Comparison of ENCODE assay signal across 24 cellular contexts in genomic region chr5:33324667-33325307, GRCh38.
"Had no signal": no experiment of that assay in that cellular context is flagged by ENCODE, and none has a peak within 500 bp of the region (broad histone marks: within the 10 kb centered on the region; RNA-seq: fewer than 3 reads in every experiment).

No MANE protein-coding gene starts in this region.

- H3K9me3 ChIP-seq: breast epithelium, colonic mucosa, left lung, upper lobe of right lung had no signal

- DNase-seq: activated CD4-positive, alpha-beta T cell treated with anti-CD3 and anti-CD28 coated beads, Interleukin-2, amount 10 ng/mL, durations not matched to agents 7 days and 5 days; activated CD4-positive, CD25-positive, alpha-beta regulatory T cell treated with anti-CD3 and anti-CD28 coated beads, Interleukin-2, amount 50 U/mL, for 72 hours; activated CD8-positive, alpha-beta memory T cell treated with anti-CD3 and anti-CD28 coated beads, Interleukin-2, amount 10 ng/mL, durations not matched to agents 7 days and 5 days; activated CD8-positive, alpha-beta T cell treated with anti-CD3 and anti-CD28 coated beads for 36 hours; activated gamma-delta T cell; activated naive CD4-positive, alpha-beta T cell treated with anti-CD3 and anti-CD28 coated beads, Interleukin-2, amount 50 U/mL, for 16 hours; activated naive CD8-positive, alpha-beta T cell treated with anti-CD3 and anti-CD28 coated beads, Interleukin-2, amount 50 U/mL, for 24 hours; activated T-cell treated with anti-CD3 and anti-CD28 coated beads for 4 hours; colonic mucosa; dorsolateral prefrontal cortex; effector memory CD8-positive, alpha-beta T cell; foreskin keratinocyte; kidney glomerular epithelial cell; left lung; naive thymus-derived CD4-positive, alpha-beta T cell; occipital lobe; stimulated activated CD4-positive, alpha-beta T cell treated with anti-CD3 and anti-CD28 coated beads, Interleukin-4, amount 100 ng/mL, for 1 hour; stimulated activated naive CD4-positive, alpha-beta T cell treated with Interleukin-2 at 50 U/mL for 16 hours; T-cell; upper lobe of right lung had no signal

- H3K27ac ChIP-seq: breast epithelium, colonic mucosa, dorsolateral prefrontal cortex, foreskin keratinocyte, left lung, upper lobe of right lung, VCaP had no signal

- H3K4me3 ChIP-seq: breast epithelium, colonic mucosa, dorsolateral prefrontal cortex, left lung, lung, upper lobe of right lung had no signal

- H3K27me3 ChIP-seq: breast epithelium, colonic mucosa, foreskin keratinocyte, left lung, upper lobe of right lung had no signal

- H3K36me3 ChIP-seq: breast epithelium, colonic mucosa, left lung, upper lobe of right lung had no signal

- H3K4me1 ChIP-seq: colonic mucosa, left lung had no signal

- ATAC-seq: activated CD8-positive, alpha-beta memory T cell treated with anti-CD3 and anti-CD28 coated beads, Interleukin-2, amount 10 ng/mL, durations not matched to agents 7 days and 5 days; activated CD8-positive, alpha-beta T cell treated with anti-CD3 and anti-CD28 coated beads for 36 hours; activated naive CD8-positive, alpha-beta T cell treated with anti-CD3 and anti-CD28 coated beads, Interleukin-2, amount 50 U/mL, for 24 hours; effector memory CD8-positive, alpha-beta T cell; foreskin keratinocyte; left lung; naive thymus-derived CD4-positive, alpha-beta T cell; sciatic nerve; T-cell; upper lobe of right lung had no signal
